ENCODE assay signal across 26 cellular contexts in the genomic region with DNA sequence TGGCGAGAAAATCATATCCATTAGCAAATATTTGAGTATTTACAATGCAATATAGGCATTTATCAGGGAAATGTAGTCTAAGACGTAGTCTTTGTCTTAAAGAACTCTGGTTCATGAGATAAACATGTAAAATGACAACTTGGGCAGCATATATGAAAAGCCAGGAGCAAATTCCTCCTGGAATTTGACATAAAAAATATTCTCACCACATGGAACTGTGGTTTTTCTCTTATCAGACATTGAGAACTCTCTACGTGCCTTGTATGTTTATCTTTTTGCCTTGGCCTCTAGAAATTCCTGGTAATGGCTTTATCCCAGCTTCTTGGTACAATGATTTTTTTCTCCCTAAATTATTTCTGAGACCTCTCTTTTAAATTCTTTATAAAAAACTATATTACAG. TPM values are rescaled to one million over a fixed set of nuclear protein-coding genes. Genes with fewer than 3 reads are reported as not detected.
"Had no signal": no experiment of that assay in that cellular context is flagged by ENCODE, and none has a peak within 500 bp of the region (broad histone marks: within the 10 kb centered on the region; RNA-seq: fewer than 3 reads in every experiment).

No MANE protein-coding gene starts in this region.

- H3K9me3 Mint-ChIP-seq: nephron had no signal

- H3K36me3 ChIP-seq: left lung, lower lobe of right lung, ovary, right atrium auricular region, stomach, thyroid gland, transverse colon, vagina had no signal

- H3K4me3 ChIP-seq: left lung, lower lobe of right lung, ovary, right atrium auricular region, skin epidermis, stomach, testis, thyroid gland, transverse colon, vagina had no signal

- H3K4me3 Mint-ChIP-seq: immature natural killer cell; naive thymus-derived CD8-positive, alpha-beta T cell; stimulated activated naive B cell treated with anti-CD40 and anti-IgM and Interleukin-4, amounts not matched to agents 10 μg/mL and 1 μg/mL and 100 μg/mL, for 72 hours had no signal

- H3K9me3 ChIP-seq: left lung, lower lobe of right lung, ovary, right atrium auricular region, stomach, testis, thyroid gland, transverse colon, vagina had no signal

- FAIRE-seq: kidney had no signal

- ATAC-seq: left colon; left lung; lower lobe of right lung; naive thymus-derived CD8-positive, alpha-beta T cell; sciatic nerve; stimulated activated naive B cell treated with anti-CD40 and anti-IgM and Interleukin-4, amounts not matched to agents 10 μg/mL and 1 μg/mL and 100 μg/mL, for 72 hours; stimulated activated naive CD8-positive, alpha-beta T cell treated with anti-CD3 and anti-CD28 coated beads, Interleukin-15, Interleukin-2, amounts not matched to agents 100 U/mL and 50 U/mL, for 24 hours had no signal

- H3K36me3 Mint-ChIP-seq: stimulated activated naive B cell treated with anti-CD40 and anti-IgM and Interleukin-4, amounts not matched to agents 10 μg/mL and 1 μg/mL and 100 μg/mL, for 72 hours had no signal

- H3K27ac Mint-ChIP-seq: immature natural killer cell; naive thymus-derived CD8-positive, alpha-beta T cell; nephron; progenitor cell of endocrine pancreas; stimulated activated naive B cell treated with anti-CD40 and anti-IgM and Interleukin-4, amounts not matched to agents 10 μg/mL and 1 μg/mL and 100 μg/mL, for 72 hours had no signal

- H3K27me3 ChIP-seq: ovary, right atrium auricular region, testis, thyroid gland, vagina had no signal

- DNase-seq: immature natural killer cell; kidney; left colon; left lung; lower lobe of right lung; mammary epithelial cell; mesenchymal stem cell; naive thymus-derived CD8-positive, alpha-beta T cell; ovary; stimulated activated CD4-positive, alpha-beta T cell treated with anti-CD3 and anti-CD28 coated beads, Interleukin-12 subunit alpha, Interleukin-12 subunit beta, amount 100 ng/mL, for 4 hours; stimulated activated CD4-positive, alpha-beta T cell treated with anti-CD3 and anti-CD28 coated beads, Interleukin-15, amount 100 ng/mL, for 24 hours; stimulated activated CD4-positive, alpha-beta T cell treated with anti-CD3 and anti-CD28 coated beads, Interleukin-2, amount 100 ng/mL, for 24 hours; stimulated activated CD4-positive, alpha-beta T cell treated with anti-CD3 and anti-CD28 coated beads, Interleukin-4, amount 100 ng/mL, for 1 hour; stimulated activated naive B cell treated with anti-CD40 and anti-IgM and Interleukin-4, amounts not matched to agents 10 μg/mL and 1 μg/mL and 100 μg/mL, for 72 hours; stimulated activated naive CD8-positive, alpha-beta T cell treated with anti-CD3 and anti-CD28 coated beads, Interleukin-15, Interleukin-2, amounts not matched to agents 100 U/mL and 50 U/mL, for 24 hours; stomach; testis; transverse colon had no signal

- H3K27ac ChIP-seq: left lung, lower lobe of right lung, ovary, right atrium auricular region, skin epidermis, stomach, testis, thyroid gland, transverse colon, vagina had no signal

RNA-seq across cellular contexts. Expression of gene MAPK4, which starts 2.8 kb away (rescaled TPM):
- total RNA-seq: naive thymus-derived CD8-positive, alpha-beta T cell; pulmonary artery endothelial cell had no signal
- polyA plus RNA-seq: immature natural killer cell had no signal
